1 cellular context compared by ENCODE assay signal in the genomic region with DNA sequence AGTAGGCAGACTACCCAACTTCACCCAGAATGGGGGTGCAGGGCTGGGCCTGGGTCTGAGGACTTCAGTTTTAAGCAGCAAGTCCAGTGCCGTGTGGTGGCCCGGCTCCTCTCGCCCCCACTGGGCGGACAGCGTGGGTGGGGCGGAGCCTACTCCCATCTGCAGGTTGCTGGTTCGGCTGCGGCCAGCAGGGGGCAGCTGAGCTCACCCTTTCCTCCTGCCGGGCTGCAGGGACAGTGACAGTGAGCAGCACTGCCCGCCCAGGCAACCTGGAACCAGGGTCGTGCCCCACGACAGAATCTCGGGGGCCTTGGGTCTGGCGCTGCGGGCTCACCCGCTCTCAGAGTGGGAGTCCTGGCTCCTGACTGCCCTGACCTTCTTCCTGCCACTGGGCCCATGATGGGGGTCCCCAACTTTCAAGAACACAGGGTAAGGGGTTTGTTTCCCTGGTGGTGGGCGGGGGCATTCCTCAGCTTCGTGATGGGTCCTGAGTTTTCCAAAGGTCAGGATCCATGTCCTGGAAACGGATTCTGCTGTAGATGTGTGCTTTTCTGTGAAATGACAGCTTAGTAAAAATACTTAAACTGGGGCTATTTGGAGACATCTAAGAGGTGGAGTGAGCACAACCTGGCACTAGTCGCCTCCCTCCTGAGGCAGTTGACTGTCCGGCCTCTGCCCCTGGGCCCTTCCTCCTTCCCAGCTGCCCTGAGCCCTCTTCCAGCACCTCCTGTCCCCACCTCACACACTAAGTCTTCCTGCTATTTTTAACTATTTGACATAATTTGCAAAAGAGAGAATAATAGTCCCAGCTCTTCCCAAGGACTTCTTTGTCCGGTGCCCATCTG.
A peak's percentile ranks its signal among the peaks of the same experiment; 100 is the strongest.
TF ChIP-seq lines count a peak whose summit lies in the region.

No MANE protein-coding gene starts in this region.

TF ChIP-seq in HepG2, 621 proteins besides CTCF, POLR2A, EP300 and RAD21 (continued from another document and continues in another):
- no peak for TF ChIP-seq AFF4 (CRISPR knock-in tag; IDR thresholded peaks at IDR 0.05)
- TF ChIP-seq ZNF232 (CRISPR knock-in tag; IDR thresholded peaks at IDR 0.05; ENCODE audit: borderline replicate concordance), result no peak
- peak; percentile 19; the same call in 1 of the 2 replicates for TF ChIP-seq ZSCAN9 (CRISPR knock-in tag; IDR thresholded peaks at IDR 0.05; ENCODE audit: borderline replicate concordance)
- TF ChIP-seq, protein P1, sequence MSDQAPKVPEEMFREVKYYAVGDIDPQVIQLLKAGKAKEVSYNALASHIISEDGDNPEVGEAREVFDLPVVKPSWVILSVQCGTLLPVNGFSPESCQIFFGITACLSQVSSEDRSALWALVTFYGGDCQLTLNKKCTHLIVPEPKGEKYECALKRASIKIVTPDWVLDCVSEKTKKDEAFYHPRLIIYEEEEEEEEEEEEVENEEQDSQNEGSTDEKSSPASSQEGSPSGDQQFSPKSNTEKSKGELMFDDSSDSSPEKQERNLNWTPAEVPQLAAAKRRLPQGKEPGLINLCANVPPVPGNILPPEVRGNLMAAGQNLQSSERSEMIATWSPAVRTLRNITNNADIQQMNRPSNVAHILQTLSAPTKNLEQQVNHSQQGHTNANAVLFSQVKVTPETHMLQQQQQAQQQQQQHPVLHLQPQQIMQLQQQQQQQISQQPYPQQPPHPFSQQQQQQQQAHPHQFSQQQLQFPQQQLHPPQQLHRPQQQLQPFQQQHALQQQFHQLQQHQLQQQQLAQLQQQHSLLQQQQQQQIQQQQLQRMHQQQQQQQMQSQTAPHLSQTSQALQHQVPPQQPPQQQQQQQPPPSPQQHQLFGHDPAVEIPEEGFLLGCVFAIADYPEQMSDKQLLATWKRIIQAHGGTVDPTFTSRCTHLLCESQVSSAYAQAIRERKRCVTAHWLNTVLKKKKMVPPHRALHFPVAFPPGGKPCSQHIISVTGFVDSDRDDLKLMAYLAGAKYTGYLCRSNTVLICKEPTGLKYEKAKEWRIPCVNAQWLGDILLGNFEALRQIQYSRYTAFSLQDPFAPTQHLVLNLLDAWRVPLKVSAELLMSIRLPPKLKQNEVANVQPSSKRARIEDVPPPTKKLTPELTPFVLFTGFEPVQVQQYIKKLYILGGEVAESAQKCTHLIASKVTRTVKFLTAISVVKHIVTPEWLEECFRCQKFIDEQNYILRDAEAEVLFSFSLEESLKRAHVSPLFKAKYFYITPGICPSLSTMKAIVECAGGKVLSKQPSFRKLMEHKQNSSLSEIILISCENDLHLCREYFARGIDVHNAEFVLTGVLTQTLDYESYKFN (CRISPR knock-in tag; conservative IDR thresholded peaks at IDR 0.05), result no peak
- TF ChIP-seq SAP130 (CRISPR knock-in tag; IDR thresholded peaks at IDR 0.05; ENCODE audit: low read depth), result peak; percentile 90
- TF ChIP-seq CHD4 (IDR thresholded peaks at IDR 0.05; ENCODE audit: borderline replicate concordance, low read length), result no peak
- TF ChIP-seq, protein P2, sequence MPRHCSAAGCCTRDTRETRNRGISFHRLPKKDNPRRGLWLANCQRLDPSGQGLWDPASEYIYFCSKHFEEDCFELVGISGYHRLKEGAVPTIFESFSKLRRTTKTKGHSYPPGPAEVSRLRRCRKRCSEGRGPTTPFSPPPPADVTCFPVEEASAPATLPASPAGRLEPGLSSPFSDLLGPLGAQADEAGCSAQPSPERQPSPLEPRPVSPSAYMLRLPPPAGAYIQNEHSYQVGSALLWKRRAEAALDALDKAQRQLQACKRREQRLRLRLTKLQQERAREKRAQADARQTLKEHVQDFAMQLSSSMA (CRISPR knock-in tag; IDR thresholded peaks at IDR 0.05), result 0 out of 2 replicates have a peak, but pooled peaks have one; percentile 22
- no peak for TF ChIP-seq HCFC1 (IDR thresholded peaks at IDR 0.05; ENCODE audit: low read depth, low read length)
- TF ChIP-seq ELF4 (CRISPR knock-in tag; IDR thresholded peaks at IDR 0.05; ENCODE audit: borderline replicate concordance), result no peak
- TF ChIP-seq, protein P3, sequence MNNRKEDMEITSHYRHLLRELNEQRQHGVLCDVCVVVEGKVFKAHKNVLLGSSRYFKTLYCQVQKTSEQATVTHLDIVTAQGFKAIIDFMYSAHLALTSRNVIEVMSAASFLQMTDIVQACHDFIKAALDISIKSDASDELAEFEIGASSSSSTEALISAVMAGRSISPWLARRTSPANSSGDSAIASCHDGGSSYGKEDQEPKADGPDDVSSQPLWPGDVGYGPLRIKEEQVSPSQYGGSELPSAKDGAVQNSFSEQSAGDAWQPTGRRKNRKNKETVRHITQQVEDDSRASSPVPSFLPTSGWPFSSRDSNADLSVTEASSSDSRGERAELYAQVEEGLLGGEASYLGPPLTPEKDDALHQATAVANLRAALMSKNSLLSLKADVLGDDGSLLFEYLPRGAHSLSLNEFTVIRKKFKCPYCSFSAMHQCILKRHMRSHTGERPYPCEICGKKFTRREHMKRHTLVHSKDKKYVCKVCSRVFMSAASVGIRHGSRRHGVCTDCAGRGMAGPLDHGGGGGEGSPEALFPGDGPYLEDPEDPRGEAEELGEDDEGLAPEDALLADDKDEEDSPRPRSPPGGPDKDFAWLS (CRISPR knock-in tag; IDR thresholded peaks at IDR 0.05; ENCODE audit: borderline replicate concordance), result 0 out of 2 replicates have a peak, but pooled peaks have one; percentile 12
- 0 out of 2 replicates have a peak, but pooled peaks have one; percentile 29 for TF ChIP-seq THAP9 (CRISPR knock-in tag; IDR thresholded peaks at IDR 0.05; ENCODE audit: borderline replicate concordance)
- TF ChIP-seq MLXIP (CRISPR knock-in tag; IDR thresholded peaks at IDR 0.05; ENCODE audit: borderline replicate concordance), result no peak
- TF ChIP-seq ZNF362 (CRISPR knock-in tag; IDR thresholded peaks at IDR 0.05; ENCODE audit: borderline replicate concordance), result peak; percentile 48; the same call in 1 of the 2 replicates
- 0 out of 2 replicates have a peak, but pooled peaks have one; percentile 37 for TF ChIP-seq ZNF747 (CRISPR knock-in tag; IDR thresholded peaks at IDR 0.05; ENCODE audit: borderline replicate concordance)
- TF ChIP-seq ZNF20 (CRISPR knock-in tag; IDR thresholded peaks at IDR 0.05), result no peak
- no peak for TF ChIP-seq NCOA1 (CRISPR knock-in tag; IDR thresholded peaks at IDR 0.05)
- no peak for TF ChIP-seq TFE3 (CRISPR knock-in tag; IDR thresholded peaks at IDR 0.05)
- no peak for TF ChIP-seq ZNF207 (IDR thresholded peaks at IDR 0.05; ENCODE audit: borderline replicate concordance)
- TF ChIP-seq ZNF260 (CRISPR knock-in tag; IDR thresholded peaks at IDR 0.05; ENCODE audit: borderline replicate concordance, low read depth), result no peak
- no peak for TF ChIP-seq ZNF160 (CRISPR knock-in tag; IDR thresholded peaks at IDR 0.05)
- TF ChIP-seq HDAC1 (CRISPR knock-in tag; IDR thresholded peaks at IDR 0.05), result peak; percentile 51; the same call in 1 of the 2 replicates
- TF ChIP-seq HNF4A (CRISPR knock-in tag; IDR thresholded peaks at IDR 0.05), result peak; percentile 51; the same call in 1 of the 2 replicates
- no peak for TF ChIP-seq ZFP62 (CRISPR knock-in tag; IDR thresholded peaks at IDR 0.05)
- TF ChIP-seq ZBTB20 (CRISPR knock-in tag; IDR thresholded peaks at IDR 0.05; ENCODE audit: borderline replicate concordance, low read depth), result no peak; the same call in 1 of the 2 replicates
- TF ChIP-seq NRL (CRISPR knock-in tag; IDR thresholded peaks at IDR 0.05; ENCODE audit: borderline replicate concordance), result no peak
- no peak for TF ChIP-seq ZNF460 (CRISPR knock-in tag; IDR thresholded peaks at IDR 0.05; ENCODE audit: borderline replicate concordance)
- TF ChIP-seq CEBPG (CRISPR knock-in tag; IDR thresholded peaks at IDR 0.05), result no peak
- TF ChIP-seq ZKSCAN8 (CRISPR knock-in tag; IDR thresholded peaks at IDR 0.05; ENCODE audit: borderline replicate concordance), result 0 out of 2 replicates have a peak, but pooled peaks have one; percentile 14
- TF ChIP-seq, protein P4, sequence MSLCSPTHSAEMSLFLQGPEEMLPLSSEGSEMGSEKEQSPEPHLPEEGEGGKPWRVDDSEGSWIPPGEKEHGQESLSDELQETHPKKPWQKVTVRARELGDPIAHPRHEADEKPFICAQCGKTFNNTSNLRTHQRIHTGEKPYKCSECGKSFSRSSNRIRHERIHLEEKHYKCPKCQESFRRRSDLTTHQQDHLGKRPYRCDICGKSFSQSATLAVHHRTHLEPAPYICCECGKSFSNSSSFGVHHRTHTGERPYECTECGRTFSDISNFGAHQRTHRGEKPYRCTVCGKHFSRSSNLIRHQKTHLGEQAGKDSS (CRISPR knock-in tag; IDR thresholded peaks at IDR 0.05; ENCODE audit: borderline replicate concordance, low read depth), result peak; percentile 75; the same call in 1 of the 2 replicates
- no peak for TF ChIP-seq PRMT3 (CRISPR knock-in tag; IDR thresholded peaks at IDR 0.05; ENCODE audit: borderline replicate concordance, low read depth)
- TF ChIP-seq ZKSCAN5 (CRISPR knock-in tag; IDR thresholded peaks at IDR 0.05), result no peak
